ENCODE assay signal across 23 cellular contexts in the genomic region with DNA sequence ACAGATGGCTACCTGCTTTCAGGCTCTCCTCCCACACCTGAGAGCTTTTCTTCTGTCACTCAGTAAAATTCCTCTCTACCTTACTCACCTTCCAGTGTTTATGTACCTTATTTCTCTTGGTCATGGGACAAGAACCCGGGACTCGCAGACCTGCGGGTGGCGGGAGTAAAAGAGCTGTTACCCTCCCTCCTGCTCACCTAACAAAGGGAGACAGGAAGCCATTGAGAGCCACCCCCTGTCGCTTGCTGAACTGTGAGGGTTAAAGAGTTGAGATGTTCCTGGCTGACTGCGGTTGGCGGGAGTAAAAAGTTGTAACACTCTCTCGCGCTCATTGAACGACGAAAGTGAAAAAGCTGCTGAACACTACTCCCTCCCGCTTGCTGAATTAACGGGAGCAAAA.
A peak's percentile ranks its signal among the peaks of the same experiment; 100 is the strongest.
DNase-seq lines count a peak whose midpoint lies in the region; FAIRE-seq and TF ChIP-seq lines count a peak whose summit lies in the region.
"Had no signal": no experiment of that assay in that cellular context is flagged by ENCODE, and none has a peak within 500 bp of the region (broad histone marks: within the 10 kb centered on the region; RNA-seq: fewer than 3 reads in every experiment).

No MANE protein-coding gene starts in this region.

- H3K4me3 ChIP-seq in H1 (ENCODE audit: extremely low read depth in 1 of 4, insufficient read depth in 2 of 4, low read depth in 3 of 4, low read length in 4 of 4) (no peak overlapping the region), tibial artery (no peak overlapping the region), mammary epithelial cell (replicated peaks in 1 of 3; ENCODE audit: insufficient read depth in 1 of 3, low read depth in 2 of 3, low read length in 3 of 3) (no peak overlapping the region)
- H3K4me3 ChIP-seq: GM12878 had no signal

- H4K5ac ChIP-seq in H9 (ENCODE audit: insufficient read length, low read depth, low read length) (no peak overlapping the region), H1 (ENCODE audit: insufficient read length, low read depth, low read length) (no peak overlapping the region)

- no peak overlapping the region for H3K23ac ChIP-seq in H9 (ENCODE audit: insufficient read length, low read depth, low read length)
- no peak overlapping the region for H3K23ac ChIP-seq in H1 (ENCODE audit: insufficient read length)

- no peak overlapping the region for H3K27ac ChIP-seq in H9 (ENCODE audit: insufficient read length, low read depth, low read length)
- H3K27ac ChIP-seq in H1 (ENCODE audit: low read depth, low read length) = no peak overlapping the region
- no peak overlapping the region for H3K27ac ChIP-seq in tibial artery
- H3K27ac ChIP-seq in mammary epithelial cell (ENCODE audit: insufficient read depth, low read depth, low read length) = no peak overlapping the region

- H2BK20ac ChIP-seq in H9 (ENCODE audit: low read depth, low read length, poor library complexity, severe bottlenecking) (no peak overlapping the region), H1 (ENCODE audit: low read length) (no peak overlapping the region)

- H3K79me1 ChIP-seq in H9 (ENCODE audit: insufficient read depth, low read depth, low read length, poor library complexity, severe bottlenecking) (no peaks in the 10 kb centered on the region), H1 (ENCODE audit: low read depth, low read length) (no peaks in the 10 kb centered on the region)

- no peak overlapping the region for H3K4me3 Mint-ChIP-seq in H9
- H3K4me3 Mint-ChIP-seq in activated naive CD8-positive, alpha-beta T cell treated with anti-CD3 and anti-CD28 coated beads for 36 hours = no peak overlapping the region
- H3K4me3 Mint-ChIP-seq: CD4-positive, CD25-positive, alpha-beta regulatory T cell; CD8-positive, alpha-beta memory T cell had no signal

- CTCF ChIA-PET in H1 (lab: Charles Lee; ENCODE audit: partially characterized antibody) = no interaction called here
- CTCF ChIA-PET in mammary epithelial cell (lab: Charles Lee; ENCODE audit: low non-redundant PET) = no interaction called here

- H2AK5ac ChIP-seq in H9 (ENCODE audit: insufficient read length, low read length) = no peak overlapping the region
- no peak overlapping the region for H2AK5ac ChIP-seq in H1 (ENCODE audit: low read depth, low read length)

- H3K27me3 Mint-ChIP-seq in H9 (ENCODE audit: low read depth) = no peaks in the 10 kb centered on the region
- no peaks in the 10 kb centered on the region for H3K27me3 Mint-ChIP-seq in activated naive CD8-positive, alpha-beta T cell treated with anti-CD3 and anti-CD28 coated beads for 36 hours
- H3K27me3 Mint-ChIP-seq: CD4-positive, CD25-positive, alpha-beta regulatory T cell; CD8-positive, alpha-beta memory T cell had no signal

- dilution Hi-C loops in mammary epithelial cell (cut with HindIII; ENCODE audit: low sequenced_read_pairs) = no loop called here

- TF ChIP-seq POLR2A in H1 (IDR thresholded peaks at IDR 0.05; ENCODE audit: control extremely low read depth in 1 of 2, low read depth in 2 of 2, low read length in 2 of 2) = no peak

- H4K8ac ChIP-seq in H9 (replicated peaks; ENCODE audit: insufficient read length, low read depth, low read length) (no peak overlapping the region), H1 (ENCODE audit: extremely low read depth, insufficient read depth, low read length) (no peak overlapping the region)

- H3K18ac ChIP-seq in H9 (ENCODE audit: insufficient read length, low read depth, low read length) (no peak overlapping the region), H1 (ENCODE audit: extremely low read depth, low read length) (no peak overlapping the region)

- no peaks in the 10 kb centered on the region for H3K27me3 ChIP-seq in H9 (ENCODE audit: insufficient read depth, low read length)
- no peaks in the 10 kb centered on the region for H3K27me3 ChIP-seq in H1 (replicated peaks in 1 of 4; ENCODE audit: control insufficient read depth in 3 of 4, extremely low read depth in 1 of 4, insufficient read depth in 3 of 4, low read length in 3 of 4)
- no peaks in the 10 kb centered on the region for H3K27me3 ChIP-seq in tibial artery
- no peaks in the 10 kb centered on the region for H3K27me3 ChIP-seq in mammary epithelial cell (ENCODE audit: insufficient read depth, low read length)
- H3K27me3 ChIP-seq: BE2C had no signal

- H2BK12ac ChIP-seq in H9 (ENCODE audit: insufficient read length, low read depth, low read length) = no peak overlapping the region
- no peak overlapping the region for H2BK12ac ChIP-seq in H1 (ENCODE audit: low read depth, low read length)

- H3K4me1 ChIP-seq in H9 (ENCODE audit: insufficient read depth, low read length) (no peaks in the 10 kb centered on the region), H1 (replicated peaks in 1 of 4; ENCODE audit: control insufficient read depth in 3 of 4, insufficient read depth in 4 of 4, low read length in 3 of 4) (peaks cover 0 to 6% (median 0%) of the 10 kb centered on the region in 4 experiments; a peak in 1 of 7 replicates), tibial artery (no peaks in the 10 kb centered on the region), mammary epithelial cell (ENCODE audit: insufficient read depth, low read length) (no peaks in the 10 kb centered on the region)
- H3K4me1 ChIP-seq: BE2C had no signal

- no peaks in the 10 kb centered on the region for H3K36me3 ChIP-seq in H1 (ENCODE audit: control insufficient read depth in 2 of 4, insufficient read depth in 4 of 4, low read length in 3 of 4)
- no peaks in the 10 kb centered on the region for H3K36me3 ChIP-seq in tibial artery
- no peaks in the 10 kb centered on the region for H3K36me3 ChIP-seq in mammary epithelial cell (ENCODE audit: insufficient read depth, low read length)
- H3K36me3 ChIP-seq: BE2C had no signal

- no peak for FAIRE-seq in H1 (lab: Jason Lieb, UNC)
- FAIRE-seq: A204.1, GM12878, GM19239, H54, HTR-8/SVneo had no signal

- peaks cover 6 to 13% of the 10 kb centered on the region in 2 experiments; a peak in 3 of 5 replicates for H3K9me3 Mint-ChIP-seq in H9
- H3K9me3 Mint-ChIP-seq in activated naive CD8-positive, alpha-beta T cell treated with anti-CD3 and anti-CD28 coated beads for 36 hours = peaks cover 9% of the 10 kb centered on the region

- H2BK120ac ChIP-seq in H9 (ENCODE audit: low read depth, low read length, poor library complexity, severe bottlenecking) = no peak overlapping the region
- no peak overlapping the region for H2BK120ac ChIP-seq in H1 (replicated peaks; ENCODE audit: low read depth, low read length)

- H2AFZ ChIP-seq in H9 (ENCODE audit: low read length) (no peak overlapping the region), H1 (ENCODE audit: low read length) (peak overlapping the region; percentile 60), mammary epithelial cell (ENCODE audit: low read depth, low read length) (no peak overlapping the region)

- no peaks in the 10 kb centered on the region for H4K20me1 ChIP-seq in H9 (ENCODE audit: control insufficient read depth, insufficient read depth, insufficient read length)
- no peaks in the 10 kb centered on the region for H4K20me1 ChIP-seq in H1 (replicated peaks in 1 of 2; ENCODE audit: control insufficient read depth in 1 of 2, insufficient read depth in 2 of 2, low read length in 2 of 2)
- no peaks in the 10 kb centered on the region for H4K20me1 ChIP-seq in mammary epithelial cell (ENCODE audit: insufficient read depth, low read length)

- no peak for TF ChIP-seq EP300 in H1 (IDR thresholded peaks at IDR 0.05; ENCODE audit: borderline replicate concordance in 1 of 2, low read depth in 2 of 2, low read length in 2 of 2)

- H3T11ph ChIP-seq in H9 (ENCODE audit: low read length) = no peak overlapping the region

- H2BK5ac ChIP-seq in H9 (ENCODE audit: insufficient read length, low read length) (no peak overlapping the region), H1 (ENCODE audit: low read depth, low read length) (no peak overlapping the region)

- TF ChIP-seq RAD21 in H1 (IDR thresholded peaks at IDR 0.05 in 1 of 2, conservative IDR thresholded peaks at IDR 0.05 in 1 of 2; ENCODE audit: low read depth in 2 of 2, low read length in 2 of 2) = no peak

- in situ Hi-C loops in mammary epithelial cell (cut with MboI; ENCODE audit: low sequenced_read_pairs in 2 of 2) = no loop called here

- no TSS peak for BruUV-seq in mammary epithelial cell (replicated peaks; lab: Mats Ljungman, UMichigan)

- no peaks in the 10 kb centered on the region for H3K79me2 ChIP-seq in H9 (ENCODE audit: insufficient read depth, low read length)
- H3K79me2 ChIP-seq in H1 (ENCODE audit: control insufficient read depth in 1 of 2, insufficient read depth in 2 of 2, low read length in 2 of 2) = no peaks in the 10 kb centered on the region
- H3K79me2 ChIP-seq in mammary epithelial cell (ENCODE audit: insufficient read depth, low read length) = no peaks in the 10 kb centered on the region

- H3K14ac ChIP-seq in H9 (ENCODE audit: insufficient read depth, low read length) (no peak overlapping the region), H1 (ENCODE audit: insufficient read length) (no peak overlapping the region)

- no peaks in the 10 kb centered on the region for H3K23me2 ChIP-seq in H9 (ENCODE audit: insufficient read length, low read depth, low read length, poor library complexity, severe bottlenecking)
- H3K23me2 ChIP-seq in H1 (ENCODE audit: low read depth, low read length) = no peaks in the 10 kb centered on the region

- H3K9ac ChIP-seq in H9 (ENCODE audit: extremely low read depth, insufficient read length, low read length) (no peak overlapping the region), H1 (replicated peaks in 1 of 4; ENCODE audit: extremely low read depth in 1 of 4, low read depth in 3 of 4, low read length in 3 of 4) (no peak overlapping the region), mammary epithelial cell (ENCODE audit: insufficient read depth, low read length) (no peak overlapping the region)

- H3K4ac ChIP-seq in H9 (ENCODE audit: low read depth, low read length) (no peak overlapping the region), H1 (replicated peaks; ENCODE audit: insufficient read length, low read depth, low read length) (no peak overlapping the region)

- POLR2A ChIA-PET in H1 (lab: Charles Lee; ENCODE audit: partially characterized antibody) = no interaction called here

- no peak overlapping the region for H3K27ac Mint-ChIP-seq in H9
- no peak overlapping the region for H3K27ac Mint-ChIP-seq in activated naive CD8-positive, alpha-beta T cell treated with anti-CD3 and anti-CD28 coated beads for 36 hours
- H3K27ac Mint-ChIP-seq: CD4-positive, CD25-positive, alpha-beta regulatory T cell; CD8-positive, alpha-beta memory T cell had no signal

- intact Hi-C loops in tibial artery (cut with DNase I; ENCODE audit: low total_unique reads) = no loop called here
- intact Hi-C loops in mammary epithelial cell (cut with micrococcal nuclease) = no loop called here

- H2BK15ac ChIP-seq in H9 (ENCODE audit: low read depth, low read length) = no peak overlapping the region
- no peak overlapping the region for H2BK15ac ChIP-seq in H1 (ENCODE audit: low read length)

- H3K56ac ChIP-seq in H9 (ENCODE audit: insufficient read length, low read depth, low read length) (no peak overlapping the region), H1 (replicated peaks; ENCODE audit: insufficient read length, low read depth, low read length) (no peak overlapping the region)

- no peak overlapping the region for H4K91ac ChIP-seq in H9 (ENCODE audit: insufficient read length, low read depth, low read length)
- H4K91ac ChIP-seq in H1 (replicated peaks; ENCODE audit: insufficient read length, low read length) = no peak overlapping the region

- DNase-seq in H9 (peak; percentile 71), H1 (ENCODE audit: low read depth in 1 of 2, low spot score in 2 of 2) (no peak), islet precursor cell (peak; percentile 52), tibial artery (no peak), mammary epithelial cell (no peak), Kasumi-1 (lab: John Stamatoyannopoulos, UW) (no peak)
- DNase-seq in activated naive CD8-positive, alpha-beta T cell treated with anti-CD3 and anti-CD28 coated beads for 36 hours = no peak
- DNase-seq: ACHN; BE2C; C1 segment of cervical spinal cord; CD4-positive, CD25-positive, alpha-beta regulatory T cell; CD8-positive, alpha-beta memory T cell; COR-L47; DMS 273 treated with DMSO at 0.1 percent for 48 hours; DMS53; DND-41; EL; IMR-90 had no signal

- no CpG with 5 or more reads among the region's 13 CpGs for WGBS in H9 (ENCODE audit: extremely low coverage, insufficient read length, low lambda C conversion rate)
- WGBS in H1 (ENCODE audit: extremely low coverage in 1 of 2, insufficient coverage in 1 of 2, insufficient read length in 1 of 2, insufficient replicate concordance in 2 of 2, low coverage in 1 of 2, low lambda C conversion rate in 2 of 2, missing lambda C conversion rate in 1 of 2), 2 experiments = 55% methylated on average over 13 of the region's 13 CpGs; no CpG with 5 or more reads in 1 of the 2 experiments
- WGBS in mammary epithelial cell (ENCODE audit: low coverage, missing lambda C conversion rate) = 80% methylated on average over 12 of the region's 13 CpGs

- H3K9me3 ChIP-seq in H9 (ENCODE audit: control insufficient read depth, low read depth, low read length) (no peaks in the 10 kb centered on the region), H1 (ENCODE audit: insufficient read depth in 2 of 2, low read depth in 1 of 2, low read length in 1 of 2) (no peaks in the 10 kb centered on the region), tibial artery (no peaks in the 10 kb centered on the region), mammary epithelial cell (replicated peaks; ENCODE audit: insufficient read depth, low read length) (no peaks in the 10 kb centered on the region)
- H3K9me3 ChIP-seq: BE2C had no signal

- H3K36me3 Mint-ChIP-seq in H9 (ENCODE audit: insufficient read depth in 1 of 3, low read depth in 3 of 3) = peaks cover 1 to 11% (median 4%) of the 10 kb centered on the region in 3 experiments; a peak in 3 of 7 replicates
- H3K36me3 Mint-ChIP-seq in activated naive CD8-positive, alpha-beta T cell treated with anti-CD3 and anti-CD28 coated beads for 36 hours = no peaks in the 10 kb centered on the region
- H3K36me3 Mint-ChIP-seq: CD4-positive, CD25-positive, alpha-beta regulatory T cell; CD8-positive, alpha-beta memory T cell had no signal

- no peak overlapping the region for H3K4me2 ChIP-seq in H9 (ENCODE audit: insufficient read depth, insufficient read length, low read length)
- H3K4me2 ChIP-seq in H1 (ENCODE audit: insufficient read depth in 1 of 2, low read depth in 2 of 2, low read length in 2 of 2) = peak overlapping the region in 1 of 2 experiments; percentile 16; a peak in 1 of 4 replicates
- H3K4me2 ChIP-seq in mammary epithelial cell (ENCODE audit: insufficient read depth, low read depth, low read length) = no peak overlapping the region

- no peaks in the 10 kb centered on the region for H3K4me1 Mint-ChIP-seq in H9
- no peaks in the 10 kb centered on the region for H3K4me1 Mint-ChIP-seq in activated naive CD8-positive, alpha-beta T cell treated with anti-CD3 and anti-CD28 coated beads for 36 hours
- H3K4me1 Mint-ChIP-seq: CD4-positive, CD25-positive, alpha-beta regulatory T cell; CD8-positive, alpha-beta memory T cell had no signal

- TF ChIP-seq CTCF in H9 (conservative IDR thresholded peaks at IDR 0.05) (no peak), H1 (IDR thresholded peaks at IDR 0.05; ENCODE audit: control extremely low read depth in 1 of 3, insufficient read depth in 1 of 3, low read depth in 1 of 3, low read length in 3 of 3) (no peak), tibial artery (IDR thresholded peaks at IDR 0.05) (no peak), mammary epithelial cell (conservative IDR thresholded peaks at IDR 0.05 in 1 of 2, IDR thresholded peaks at IDR 0.05 in 1 of 2; ENCODE audit: extremely low read depth in 1 of 2, insufficient read depth in 1 of 2, low read depth in 1 of 2, low read length in 2 of 2) (no peak)

Comparison
In these comparisons a context has a peak if more than half of its experiments do, and no peak if none do; other contexts are left out.
1. DNase-seq: peak in H9 (single experiment) and islet precursor cell (single experiment); none in H1 (0 of 2), tibial artery (0 of 2), mammary epithelial cell (single experiment), Kasumi-1 (0 of 2) and activated naive CD8-positive, alpha-beta T cell treated with anti-CD3 and anti-CD28 coated beads for 36 hours (single experiment).